1 cellular context compared by ENCODE assay signal in genomic region chr2:105812180-105813044, GRCh38.
TF ChIP-seq lines count a peak whose summit lies in the region.

No MANE protein-coding gene starts in this region.

TF ChIP-seq in HepG2, 621 proteins besides CTCF, POLR2A, EP300 and RAD21 (continued from another document and continues in another):
- TF ChIP-seq ZNF609 (CRISPR knock-in tag; IDR thresholded peaks at IDR 0.05; ENCODE audit: borderline replicate concordance) = no peak
- TF ChIP-seq THAP7 (CRISPR knock-in tag; IDR thresholded peaks at IDR 0.05) = no peak
- 0 out of 2 replicates have a peak, but pooled peaks have one; percentile 12 for TF ChIP-seq ZNF263 (CRISPR knock-in tag; IDR thresholded peaks at IDR 0.05)
- TF ChIP-seq ZMYM4 (CRISPR knock-in tag; IDR thresholded peaks at IDR 0.05) = no peak
- TF ChIP-seq, protein P1, sequence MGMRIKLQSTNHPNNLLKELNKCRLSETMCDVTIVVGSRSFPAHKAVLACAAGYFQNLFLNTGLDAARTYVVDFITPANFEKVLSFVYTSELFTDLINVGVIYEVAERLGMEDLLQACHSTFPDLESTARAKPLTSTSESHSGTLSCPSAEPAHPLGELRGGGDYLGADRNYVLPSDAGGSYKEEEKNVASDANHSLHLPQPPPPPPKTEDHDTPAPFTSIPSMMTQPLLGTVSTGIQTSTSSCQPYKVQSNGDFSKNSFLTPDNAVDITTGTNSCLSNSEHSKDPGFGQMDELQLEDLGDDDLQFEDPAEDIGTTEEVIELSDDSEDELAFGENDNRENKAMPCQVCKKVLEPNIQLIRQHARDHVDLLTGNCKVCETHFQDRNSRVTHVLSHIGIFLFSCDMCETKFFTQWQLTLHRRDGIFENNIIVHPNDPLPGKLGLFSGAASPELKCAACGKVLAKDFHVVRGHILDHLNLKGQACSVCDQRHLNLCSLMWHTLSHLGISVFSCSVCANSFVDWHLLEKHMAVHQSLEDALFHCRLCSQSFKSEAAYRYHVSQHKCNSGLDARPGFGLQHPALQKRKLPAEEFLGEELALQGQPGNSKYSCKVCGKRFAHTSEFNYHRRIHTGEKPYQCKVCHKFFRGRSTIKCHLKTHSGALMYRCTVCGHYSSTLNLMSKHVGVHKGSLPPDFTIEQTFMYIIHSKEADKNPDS (CRISPR knock-in tag; IDR thresholded peaks at IDR 0.05) = no peak
- no peak for TF ChIP-seq TRIM24 (CRISPR knock-in tag; IDR thresholded peaks at IDR 0.05)
- TF ChIP-seq, protein P2, sequence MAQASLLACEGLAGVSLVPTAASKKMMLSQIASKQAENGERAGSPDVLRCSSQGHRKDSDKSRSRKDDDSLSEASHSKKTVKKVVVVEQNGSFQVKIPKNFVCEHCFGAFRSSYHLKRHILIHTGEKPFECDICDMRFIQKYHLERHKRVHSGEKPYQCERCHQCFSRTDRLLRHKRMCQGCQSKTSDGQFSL (CRISPR knock-in tag; IDR thresholded peaks at IDR 0.05) = no peak
- TF ChIP-seq ZNF629 (CRISPR knock-in tag; conservative IDR thresholded peaks at IDR 0.05) = no peak
- no peak for TF ChIP-seq ZC3H13 (CRISPR knock-in tag; IDR thresholded peaks at IDR 0.05)
- no peak for TF ChIP-seq ZNF891 (CRISPR knock-in tag; IDR thresholded peaks at IDR 0.05)
- TF ChIP-seq SRSF1 (optimal IDR thresholded peaks at IDR 0.05; ENCODE audit: low read depth, low read length) = no peak
- TF ChIP-seq REPIN1 (CRISPR knock-in tag; IDR thresholded peaks at IDR 0.05; ENCODE audit: borderline replicate concordance, low read depth) = no peak
- TF ChIP-seq SETDB1 (CRISPR knock-in tag; IDR thresholded peaks at IDR 0.05; ENCODE audit: borderline replicate concordance) = no peak
- no peak for TF ChIP-seq CREM (IDR thresholded peaks at IDR 0.05)
- TF ChIP-seq CREM (CRISPR knock-in tag; IDR thresholded peaks at IDR 0.05) = no peak
- TF ChIP-seq ZNF768 (CRISPR knock-in tag; IDR thresholded peaks at IDR 0.05) = 0 out of 2 replicates have a peak, but pooled peaks have one; percentile 29
- 0 out of 2 replicates have a peak, but pooled peaks have one; percentile 14 for TF ChIP-seq HDAC1 (CRISPR knock-in tag; IDR thresholded peaks at IDR 0.05)
- TF ChIP-seq MLLT10 (CRISPR knock-in tag; IDR thresholded peaks at IDR 0.05) = no peak
- TF ChIP-seq, protein P3, sequence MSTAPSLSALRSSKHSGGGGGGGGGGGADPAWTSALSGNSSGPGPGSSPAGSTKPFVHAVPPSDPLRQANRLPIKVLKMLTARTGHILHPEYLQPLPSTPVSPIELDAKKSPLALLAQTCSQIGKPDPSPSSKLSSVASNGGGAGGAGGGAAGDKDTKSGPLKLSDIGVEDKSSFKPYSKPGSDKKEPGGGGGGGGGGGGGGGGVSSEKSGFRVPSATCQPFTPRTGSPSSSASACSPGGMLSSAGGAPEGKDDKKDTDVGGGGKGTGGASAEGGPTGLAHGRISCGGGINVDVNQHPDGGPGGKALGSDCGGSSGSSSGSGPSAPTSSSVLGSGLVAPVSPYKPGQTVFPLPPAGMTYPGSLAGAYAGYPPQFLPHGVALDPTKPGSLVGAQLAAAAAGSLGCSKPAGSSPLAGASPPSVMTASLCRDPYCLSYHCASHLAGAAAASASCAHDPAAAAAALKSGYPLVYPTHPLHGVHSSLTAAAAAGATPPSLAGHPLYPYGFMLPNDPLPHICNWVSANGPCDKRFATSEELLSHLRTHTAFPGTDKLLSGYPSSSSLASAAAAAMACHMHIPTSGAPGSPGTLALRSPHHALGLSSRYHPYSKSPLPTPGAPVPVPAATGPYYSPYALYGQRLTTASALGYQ (CRISPR knock-in tag; IDR thresholded peaks at IDR 0.05) = no peak
- no peak for TF ChIP-seq ZNF776 (CRISPR knock-in tag; IDR thresholded peaks at IDR 0.05)
- no peak for TF ChIP-seq ZNF660 (CRISPR knock-in tag; IDR thresholded peaks at IDR 0.05; ENCODE audit: borderline replicate concordance, low read depth)
- TF ChIP-seq CENPBD1 (CRISPR knock-in tag; IDR thresholded peaks at IDR 0.05; ENCODE audit: borderline replicate concordance, low read depth) = no peak
- TF ChIP-seq SPEN (CRISPR knock-in tag; IDR thresholded peaks at IDR 0.05; ENCODE audit: low read depth) = no peak
- peak; percentile 30 for TF ChIP-seq ASH2L (IDR thresholded peaks at IDR 0.05; ENCODE audit: insufficient read length, low read depth, low read length)
- TF ChIP-seq RXRB (CRISPR knock-in tag; IDR thresholded peaks at IDR 0.05; ENCODE audit: borderline replicate concordance) = 0 out of 2 replicates have a peak, but pooled peaks have one; percentile 13
- TF ChIP-seq ZFX (CRISPR knock-in tag; IDR thresholded peaks at IDR 0.05; ENCODE audit: low read depth) = 0 out of 2 replicates have a peak, but pooled peaks have one; percentile 19
- TF ChIP-seq AKAP8 (CRISPR knock-in tag; IDR thresholded peaks at IDR 0.05) = no peak
- 0 out of 2 replicates have a peak, but pooled peaks have one; percentile 12 for TF ChIP-seq FOXA3 (CRISPR knock-in tag; IDR thresholded peaks at IDR 0.05)
- TF ChIP-seq XRCC5 (optimal IDR thresholded peaks at IDR 0.05; ENCODE audit: low read length) = peak; percentile 25
- TF ChIP-seq, protein P4, sequence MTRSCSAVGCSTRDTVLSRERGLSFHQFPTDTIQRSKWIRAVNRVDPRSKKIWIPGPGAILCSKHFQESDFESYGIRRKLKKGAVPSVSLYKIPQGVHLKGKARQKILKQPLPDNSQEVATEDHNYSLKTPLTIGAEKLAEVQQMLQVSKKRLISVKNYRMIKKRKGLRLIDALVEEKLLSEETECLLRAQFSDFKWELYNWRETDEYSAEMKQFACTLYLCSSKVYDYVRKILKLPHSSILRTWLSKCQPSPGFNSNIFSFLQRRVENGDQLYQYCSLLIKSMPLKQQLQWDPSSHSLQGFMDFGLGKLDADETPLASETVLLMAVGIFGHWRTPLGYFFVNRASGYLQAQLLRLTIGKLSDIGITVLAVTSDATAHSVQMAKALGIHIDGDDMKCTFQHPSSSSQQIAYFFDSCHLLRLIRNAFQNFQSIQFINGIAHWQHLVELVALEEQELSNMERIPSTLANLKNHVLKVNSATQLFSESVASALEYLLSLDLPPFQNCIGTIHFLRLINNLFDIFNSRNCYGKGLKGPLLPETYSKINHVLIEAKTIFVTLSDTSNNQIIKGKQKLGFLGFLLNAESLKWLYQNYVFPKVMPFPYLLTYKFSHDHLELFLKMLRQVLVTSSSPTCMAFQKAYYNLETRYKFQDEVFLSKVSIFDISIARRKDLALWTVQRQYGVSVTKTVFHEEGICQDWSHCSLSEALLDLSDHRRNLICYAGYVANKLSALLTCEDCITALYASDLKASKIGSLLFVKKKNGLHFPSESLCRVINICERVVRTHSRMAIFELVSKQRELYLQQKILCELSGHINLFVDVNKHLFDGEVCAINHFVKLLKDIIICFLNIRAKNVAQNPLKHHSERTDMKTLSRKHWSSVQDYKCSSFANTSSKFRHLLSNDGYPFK (CRISPR knock-in tag; IDR thresholded peaks at IDR 0.05; ENCODE audit: borderline replicate concordance) = no peak
- TF ChIP-seq NCOA2 (CRISPR knock-in tag; IDR thresholded peaks at IDR 0.05) = no peak
- TF ChIP-seq NCOA1 (CRISPR knock-in tag; IDR thresholded peaks at IDR 0.05) = no peak
- TF ChIP-seq ZNF607 (CRISPR knock-in tag; IDR thresholded peaks at IDR 0.05; ENCODE audit: borderline replicate concordance) = no peak
- no peak for TF ChIP-seq ZNF691 (CRISPR knock-in tag; IDR thresholded peaks at IDR 0.05; ENCODE audit: borderline replicate concordance, low read depth)
- TF ChIP-seq ATF7-NPFF (CRISPR knock-in tag; IDR thresholded peaks at IDR 0.05; ENCODE audit: low read depth) = no peak
- TF ChIP-seq ZNF317 (CRISPR knock-in tag; IDR thresholded peaks at IDR 0.05) = no peak
- TF ChIP-seq POLR2AphosphoS5 (IDR thresholded peaks at IDR 0.05; ENCODE audit: low read depth, low read length) = no peak
- no peak for TF ChIP-seq IRF9 (CRISPR knock-in tag; IDR thresholded peaks at IDR 0.05; ENCODE audit: borderline replicate concordance)
- no peak for TF ChIP-seq SOX5 (CRISPR knock-in tag; IDR thresholded peaks at IDR 0.05; ENCODE audit: borderline replicate concordance)
- no peak for TF ChIP-seq SMC3 (IDR thresholded peaks at IDR 0.05; ENCODE audit: low read length)
- TF ChIP-seq, protein P5, sequence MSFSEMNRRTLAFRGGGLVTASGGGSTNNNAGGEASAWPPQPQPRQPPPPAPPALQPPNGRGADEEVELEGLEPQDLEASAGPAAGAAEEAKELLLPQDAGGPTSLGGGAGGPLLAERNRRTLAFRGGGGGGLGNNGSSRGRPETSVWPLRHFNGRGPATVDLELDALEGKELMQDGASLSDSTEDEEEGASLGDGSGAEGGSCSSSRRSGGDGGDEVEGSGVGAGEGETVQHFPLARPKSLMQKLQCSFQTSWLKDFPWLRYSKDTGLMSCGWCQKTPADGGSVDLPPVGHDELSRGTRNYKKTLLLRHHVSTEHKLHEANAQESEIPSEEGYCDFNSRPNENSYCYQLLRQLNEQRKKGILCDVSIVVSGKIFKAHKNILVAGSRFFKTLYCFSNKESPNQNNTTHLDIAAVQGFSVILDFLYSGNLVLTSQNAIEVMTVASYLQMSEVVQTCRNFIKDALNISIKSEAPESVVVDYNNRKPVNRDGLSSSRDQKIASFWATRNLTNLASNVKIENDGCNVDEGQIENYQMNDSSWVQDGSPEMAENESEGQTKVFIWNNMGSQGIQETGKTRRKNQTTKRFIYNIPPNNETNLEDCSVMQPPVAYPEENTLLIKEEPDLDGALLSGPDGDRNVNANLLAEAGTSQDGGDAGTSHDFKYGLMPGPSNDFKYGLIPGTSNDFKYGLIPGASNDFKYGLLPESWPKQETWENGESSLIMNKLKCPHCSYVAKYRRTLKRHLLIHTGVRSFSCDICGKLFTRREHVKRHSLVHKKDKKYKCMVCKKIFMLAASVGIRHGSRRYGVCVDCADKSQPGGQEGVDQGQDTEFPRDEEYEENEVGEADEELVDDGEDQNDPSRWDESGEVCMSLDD (CRISPR knock-in tag; IDR thresholded peaks at IDR 0.05; ENCODE audit: borderline replicate concordance) = no peak
- no peak for TF ChIP-seq CC2D1A (CRISPR knock-in tag; IDR thresholded peaks at IDR 0.05)
- TF ChIP-seq KAT7 (CRISPR knock-in tag; IDR thresholded peaks at IDR 0.05; ENCODE audit: borderline replicate concordance) = no peak
